In the genomic region with DNA sequence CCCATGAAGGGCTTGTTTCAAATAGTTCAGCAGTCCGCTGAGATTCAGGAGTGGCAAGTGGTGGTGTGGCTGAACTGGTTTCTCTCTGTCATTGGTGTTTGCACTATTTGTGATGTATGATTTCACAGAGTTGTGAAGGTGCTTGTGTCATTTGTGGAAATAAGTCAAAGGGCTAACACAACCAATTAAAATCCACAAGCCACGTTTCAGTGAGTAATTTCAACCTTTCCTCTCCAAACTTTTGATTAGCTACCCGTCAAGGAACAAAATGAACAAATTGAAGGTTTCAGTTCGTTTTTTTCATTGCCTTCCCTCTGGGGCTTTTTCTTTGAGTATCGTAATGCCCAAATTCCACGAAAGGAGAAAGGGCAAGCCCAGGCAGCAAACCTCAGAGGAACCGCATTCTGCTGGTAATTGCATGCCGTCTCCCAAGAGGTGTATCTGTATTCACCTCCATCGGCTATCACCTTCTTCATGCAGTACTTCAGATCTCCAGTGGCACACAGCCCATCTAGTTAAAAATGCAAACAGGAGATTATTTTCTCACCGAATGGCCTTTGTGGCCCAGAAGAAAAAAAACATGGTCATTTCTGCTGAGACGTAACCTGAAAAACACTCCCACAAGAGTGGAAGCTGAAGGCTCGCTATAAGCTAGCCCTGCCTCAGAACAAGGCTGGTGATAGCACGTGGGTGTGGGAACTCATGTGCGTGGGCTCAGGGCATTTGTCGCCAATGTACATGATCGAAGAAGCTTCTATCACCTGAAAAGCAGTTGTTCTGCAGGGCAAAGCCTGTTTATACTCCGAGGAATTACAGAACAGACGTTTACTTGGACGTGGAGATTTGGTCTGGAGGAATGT, we compare ENCODE assay signal across 1 cellular context.
TF ChIP-seq lines count a peak whose summit lies in the region.

No MANE protein-coding gene starts in this region.

TF ChIP-seq in IMR-90, 13 proteins besides CTCF, POLR2A, EP300 and RAD21 (continued from another document):
- TF ChIP-seq, protein P1, sequence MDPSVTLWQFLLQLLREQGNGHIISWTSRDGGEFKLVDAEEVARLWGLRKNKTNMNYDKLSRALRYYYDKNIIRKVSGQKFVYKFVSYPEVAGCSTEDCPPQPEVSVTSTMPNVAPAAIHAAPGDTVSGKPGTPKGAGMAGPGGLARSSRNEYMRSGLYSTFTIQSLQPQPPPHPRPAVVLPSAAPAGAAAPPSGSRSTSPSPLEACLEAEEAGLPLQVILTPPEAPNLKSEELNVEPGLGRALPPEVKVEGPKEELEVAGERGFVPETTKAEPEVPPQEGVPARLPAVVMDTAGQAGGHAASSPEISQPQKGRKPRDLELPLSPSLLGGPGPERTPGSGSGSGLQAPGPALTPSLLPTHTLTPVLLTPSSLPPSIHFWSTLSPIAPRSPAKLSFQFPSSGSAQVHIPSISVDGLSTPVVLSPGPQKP (IDR thresholded peaks at IDR 0.05; ENCODE audit: borderline replicate concordance, low read depth, low read length), result no peak
- TF ChIP-seq FOS (IDR thresholded peaks at IDR 0.05; ENCODE audit: low read depth, low read length) (no peak), CEBPB (IDR thresholded peaks at IDR 0.05; ENCODE audit: low read depth, low read length) (no peak), CHD1 (IDR thresholded peaks at IDR 0.05; ENCODE audit: low read depth, low read length) (no peak), RCOR1 (IDR thresholded peaks at IDR 0.05; ENCODE audit: insufficient replicate concordance, low read length) (no peak), MXI1 (IDR thresholded peaks at IDR 0.05; ENCODE audit: borderline replicate concordance, low read depth, low read length) (no peak), MAFK (IDR thresholded peaks at IDR 0.05; ENCODE audit: low read depth, low read length) (no peak), MAZ (IDR thresholded peaks at IDR 0.05; ENCODE audit: borderline replicate concordance, low read depth, low read length) (no peak), BHLHE40 (IDR thresholded peaks at IDR 0.05; ENCODE audit: low read depth, low read length) (no peak)
- TF ChIP-seq, protein P2, sequence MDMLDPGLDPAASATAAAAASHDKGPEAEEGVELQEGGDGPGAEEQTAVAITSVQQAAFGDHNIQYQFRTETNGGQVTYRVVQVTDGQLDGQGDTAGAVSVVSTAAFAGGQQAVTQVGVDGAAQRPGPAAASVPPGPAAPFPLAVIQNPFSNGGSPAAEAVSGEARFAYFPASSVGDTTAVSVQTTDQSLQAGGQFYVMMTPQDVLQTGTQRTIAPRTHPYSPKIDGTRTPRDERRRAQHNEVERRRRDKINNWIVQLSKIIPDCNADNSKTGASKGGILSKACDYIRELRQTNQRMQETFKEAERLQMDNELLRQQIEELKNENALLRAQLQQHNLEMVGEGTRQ (IDR thresholded peaks at IDR 0.05; ENCODE audit: low read depth, low read length), result no peak
